Comparison of ENCODE assay signal across 9 cellular contexts in genomic region chr6:14118091-14118439, GRCh38. TPM values are rescaled to one million over a fixed set of nuclear protein-coding genes. Genes with fewer than 3 reads are reported as not detected.
DNase-seq lines count a peak whose midpoint lies in the region; ATAC-seq and TF ChIP-seq lines count a peak whose summit lies in the region.
"Had no signal": no experiment of that assay in that cellular context is flagged by ENCODE, and none has a peak within 500 bp of the region (broad histone marks: within the 10 kb centered on the region; RNA-seq: fewer than 3 reads in every experiment).

No MANE protein-coding gene starts in this region.

- WGBS in mesenchymal stem cell: 15% methylated on average over 9 of the region's 10 CpGs

- H2BK120ac ChIP-seq in mesenchymal stem cell (ENCODE audit: low read depth, low read length): no peak overlapping the region

- H3K14ac ChIP-seq in mesenchymal stem cell (ENCODE audit: low read length in 2 of 2): peak overlapping the region in 1 of 2 experiments; percentile 50

- TF ChIP-seq CTCF in AG04449 (IDR thresholded peaks at IDR 0.05; ENCODE audit: insufficient read depth, low read length, missing control alignments) (no peak), astrocyte of the spinal cord (IDR thresholded peaks at IDR 0.05; ENCODE audit: low read depth, low read length) (no peak), GM20000 (IDR thresholded peaks at IDR 0.05; ENCODE audit: extremely low read depth, missing control alignments) (no peak)

- H2AK5ac ChIP-seq in mesenchymal stem cell (ENCODE audit: low read length, severe bottlenecking): no peak overlapping the region

- H3K27ac ChIP-seq in mesenchymal stem cell (ENCODE audit: low read length, poor library complexity, severe bottlenecking): no peak overlapping the region
- H3K27ac ChIP-seq: epithelial cell of prostate had no signal

- H3K4me2 ChIP-seq in mesenchymal stem cell (ENCODE audit: low read length, poor library complexity, severe bottlenecking): peak overlapping the region; percentile 66

- H2BK15ac ChIP-seq in mesenchymal stem cell (ENCODE audit: low read depth, poor library complexity, severe bottlenecking): no peak overlapping the region

- no peaks in the 10 kb centered on the region for H3K9me3 ChIP-seq in mesenchymal stem cell (ENCODE audit: control insufficient read depth, low read length)

- H3K4ac ChIP-seq in mesenchymal stem cell (ENCODE audit: low read depth in 1 of 2, low read length in 2 of 2): no peak overlapping the region

- peak overlapping the region; percentile 59 for H4K8ac ChIP-seq in mesenchymal stem cell (ENCODE audit: low read length)

- no peaks in the 10 kb centered on the region for H3K79me1 ChIP-seq in mesenchymal stem cell (replicated peaks; ENCODE audit: low read length, poor library complexity, severe bottlenecking)

- peak overlapping the region in 1 of 2 experiments; percentile 16 for H3K23ac ChIP-seq in mesenchymal stem cell (ENCODE audit: low read length in 2 of 2)

- no peaks in the 10 kb centered on the region for H3K27me3 ChIP-seq in mesenchymal stem cell (ENCODE audit: control insufficient read depth in 1 of 2, insufficient read depth in 1 of 2, low read length in 2 of 2)

- peak overlapping the region; percentile 80 for H3K9ac ChIP-seq in mesenchymal stem cell (ENCODE audit: low read length)

- peak; percentile 9 for ATAC-seq in HG02870 (IDR thresholded peaks at IDR 0.05; ENCODE audit: unreplicated experiment)
- no peak for ATAC-seq in HG03469 (IDR thresholded peaks at IDR 0.05; ENCODE audit: unreplicated experiment)

- in situ Hi-C loops in astrocyte of the spinal cord (cut with HindIII; ENCODE audit: low sequenced_read_pairs): no loop called here

- peak overlapping the region in 1 of 2 experiments; percentile 81 for H3K18ac ChIP-seq in mesenchymal stem cell (ENCODE audit: low read depth in 1 of 2, low read length in 2 of 2)

- peak overlapping the region; percentile 66 for H3K4me3 ChIP-seq in AG04449 (ENCODE audit: low read depth, low read length)
- peak overlapping the region; percentile 66 for H3K4me3 ChIP-seq in astrocyte of the spinal cord (ENCODE audit: low read depth, low read length)
- peak overlapping the region; percentile 85 to 92 for H3K4me3 ChIP-seq in mesenchymal stem cell (ENCODE audit: insufficient read depth in 1 of 2, low read depth in 1 of 2, low read length in 2 of 2)

- H2AFZ ChIP-seq in mesenchymal stem cell (ENCODE audit: low read depth, low read length): peak overlapping the region; percentile 7

- DNase-seq in AG04449 (ENCODE audit: low read depth, low spot score): no peak
- no peak for DNase-seq in astrocyte of the spinal cord (ENCODE audit: low read depth, low spot score)
- no peak for DNase-seq in mesenchymal stem cell
- DNase-seq in GM20000 (ENCODE audit: low spot score): no peak
- no peak for DNase-seq in hippocampal formation (lab: John Stamatoyannopoulos, UW)
- DNase-seq in SIG-M5 treated with dmso at 0.1 percent for 504 hours (lab: John Stamatoyannopoulos, UW; ENCODE audit: unreplicated experiment): no peak

- POLR2A ChIA-PET in AG04449 (lab: Yijun Ruan, JAX): no interaction called here

- no peaks in the 10 kb centered on the region for H3K36me3 ChIP-seq in mesenchymal stem cell (ENCODE audit: control insufficient read depth in 1 of 2, insufficient read depth in 2 of 2, low read depth in 1 of 2, low read length in 2 of 2)

- H4K91ac ChIP-seq in mesenchymal stem cell (ENCODE audit: low read length): no peak overlapping the region

- H3K4me1 ChIP-seq in mesenchymal stem cell (ENCODE audit: control insufficient read depth, insufficient read depth, low read depth, low read length): peaks cover 7% of the 10 kb centered on the region

- CTCF ChIA-PET in AG04449 (lab: Yijun Ruan, JAX): interaction anchor here (1.2 kb wide), 1 partner anchor 11 kb away, joined by 4 read pairs; no protein-coding TSS in a partner anchor

- H2BK12ac ChIP-seq in mesenchymal stem cell (ENCODE audit: low read length in 2 of 2): no peak overlapping the region

- no peak overlapping the region for H2BK5ac ChIP-seq in mesenchymal stem cell (ENCODE audit: low read depth, low read length, poor library complexity, severe bottlenecking)

RNA-seq across cellular contexts. Expression of gene CD83, which starts 0.5 kb away (rescaled TPM):
- polyA plus RNA-seq in mesenchymal stem cell (2013, experiment 1 of 2): 1.4 TPM
- 1.2 TPM for polyA plus RNA-seq in mesenchymal stem cell (2013, experiment 2 of 2)
